ENCODE assay signal across 22 cellular contexts in genomic region chr4:162700815-162701361, GRCh38.
DNase-seq lines count a peak whose midpoint lies in the region; ATAC-seq, FAIRE-seq and TF ChIP-seq lines count a peak whose summit lies in the region.
"Had no signal": no experiment of that assay in that cellular context is flagged by ENCODE, and none has a peak within 500 bp of the region (broad histone marks: within the 10 kb centered on the region; RNA-seq: fewer than 3 reads in every experiment).

No MANE protein-coding gene starts in this region.

- H3K9me3 ChIP-seq in H1 (ENCODE audit: insufficient read depth in 2 of 2, low read depth in 1 of 2, low read length in 1 of 2), result no peaks in the 10 kb centered on the region
- H3K9me3 ChIP-seq: Peyer's patch had no signal

- TF ChIP-seq RAD21 in H1 (IDR thresholded peaks at IDR 0.05 in 1 of 2, conservative IDR thresholded peaks at IDR 0.05 in 1 of 2; ENCODE audit: low read depth in 2 of 2, low read length in 2 of 2), result no peak

- H3K23ac ChIP-seq in H1 (ENCODE audit: insufficient read length), result no peak overlapping the region

- H3K79me2 ChIP-seq in H1 (ENCODE audit: control insufficient read depth in 1 of 2, insufficient read depth in 2 of 2, low read length in 2 of 2), result no peaks in the 10 kb centered on the region

- no peak overlapping the region for H3K4ac ChIP-seq in H1 (replicated peaks; ENCODE audit: insufficient read length, low read depth, low read length)

- TF ChIP-seq EP300 in H1 (IDR thresholded peaks at IDR 0.05; ENCODE audit: borderline replicate concordance in 1 of 2, low read depth in 2 of 2, low read length in 2 of 2), result no peak

- no peaks in the 10 kb centered on the region for H3K4me1 ChIP-seq in H1 (replicated peaks in 1 of 4; ENCODE audit: control insufficient read depth in 3 of 4, insufficient read depth in 4 of 4, low read length in 3 of 4)
- H3K4me1 ChIP-seq: Peyer's patch had no signal

- H2AK5ac ChIP-seq in H1 (ENCODE audit: low read depth, low read length), result no peak overlapping the region

- H2BK15ac ChIP-seq in H1 (ENCODE audit: low read length), result no peak overlapping the region

- CTCF ChIA-PET in H1 (lab: Charles Lee; ENCODE audit: partially characterized antibody), result no interaction called here

- no peak overlapping the region for H4K5ac ChIP-seq in H1 (ENCODE audit: insufficient read length, low read depth, low read length)

- no peak overlapping the region for H3K18ac ChIP-seq in H1 (ENCODE audit: extremely low read depth, low read length)

- H3K23me2 ChIP-seq in H1 (ENCODE audit: low read depth, low read length), result no peaks in the 10 kb centered on the region

- H3K14ac ChIP-seq in H1 (ENCODE audit: insufficient read length), result no peak overlapping the region

- 0 out of 2 replicates have a peak overlapping the region, but pooled peaks have one; percentile 0 for H2AFZ ChIP-seq in H1 (ENCODE audit: low read length)

- in situ Hi-C loops in G401 (cut with HindIII; ENCODE audit: low sequenced_read_pairs), result no loop called here

- H2BK120ac ChIP-seq in H1 (replicated peaks; ENCODE audit: low read depth, low read length), result no peak overlapping the region

- no peaks in the 10 kb centered on the region for H3K79me1 ChIP-seq in H1 (ENCODE audit: low read depth, low read length)

- no peak for FAIRE-seq in H1 (lab: Jason Lieb, UNC)
- FAIRE-seq: H54, TTC549 had no signal

- H3K27ac ChIP-seq in H1 (ENCODE audit: low read depth, low read length) (no peak overlapping the region), coronary artery (no peak overlapping the region)
- H3K27ac ChIP-seq: heart right ventricle, Peyer's patch had no signal

- TF ChIP-seq CTCF in H1 (IDR thresholded peaks at IDR 0.05; ENCODE audit: control extremely low read depth in 1 of 3, insufficient read depth in 1 of 3, low read depth in 1 of 3, low read length in 3 of 3), result no peak
- TF ChIP-seq CTCF in coronary artery (IDR thresholded peaks at IDR 0.05), result no peak

- no peak overlapping the region for H2BK12ac ChIP-seq in H1 (ENCODE audit: low read depth, low read length)

- peak; percentile 43 for ATAC-seq in GM18858 (IDR thresholded peaks at IDR 0.05; ENCODE audit: unreplicated experiment)
- ATAC-seq in GM21447 (IDR thresholded peaks at IDR 0.05; ENCODE audit: unreplicated experiment), result peak; percentile 48
- ATAC-seq in HG03045 (IDR thresholded peaks at IDR 0.05; ENCODE audit: unreplicated experiment), result peak; percentile 68
- ATAC-seq: heart right ventricle, natural killer cell had no signal

- no peak for DNase-seq in H1 (ENCODE audit: low read depth in 1 of 2, low spot score in 2 of 2)
- no peak for DNase-seq in G401 (ENCODE audit: low spot score)
- no peak for DNase-seq in coronary artery (ENCODE audit: low spot score)
- DNase-seq in NCI-H748 treated with DMSO at 0.1 percent for 48 hours (lab: John Stamatoyannopoulos, UW), result no peak
- DNase-seq: activated CD4-positive, alpha-beta T cell treated with anti-CD3 and anti-CD28 coated beads, Interleukin-2, amount 50 U/mL, for 1 hour; activated naive CD4-positive, alpha-beta T cell treated with Interleukin-2 at 50 U/mL for 16 hours; anterior cingulate cortex; cerebellar nuclear complex; effector memory CD4-positive, alpha-beta T cell; heart right ventricle; mammary epithelial cell; natural killer cell; NCI-H1105 treated with DMSO at 0.1 percent for 48 hours; NCI-H2171; NCI-H774; Peyer's patch had no signal

- no peak overlapping the region for H3K9ac ChIP-seq in H1 (replicated peaks in 1 of 4; ENCODE audit: extremely low read depth in 1 of 4, low read depth in 3 of 4, low read length in 3 of 4)

- H3K56ac ChIP-seq in H1 (replicated peaks; ENCODE audit: insufficient read length, low read depth, low read length), result no peak overlapping the region

- H3K36me3 ChIP-seq in H1 (ENCODE audit: control insufficient read depth in 2 of 4, insufficient read depth in 4 of 4, low read length in 3 of 4), result no peaks in the 10 kb centered on the region
- H3K36me3 ChIP-seq: heart right ventricle, Peyer's patch had no signal

- POLR2A ChIA-PET in H1 (lab: Charles Lee; ENCODE audit: partially characterized antibody), result no interaction called here

- H4K91ac ChIP-seq in H1 (replicated peaks; ENCODE audit: insufficient read length, low read length), result no peak overlapping the region

- H2BK20ac ChIP-seq in H1 (ENCODE audit: low read length), result no peak overlapping the region

- H3K4me3 ChIP-seq in H1 (ENCODE audit: extremely low read depth in 1 of 4, insufficient read depth in 2 of 4, low read depth in 3 of 4, low read length in 4 of 4) (no peak overlapping the region), coronary artery (no peak overlapping the region)
- H3K4me3 ChIP-seq: heart right ventricle, Peyer's patch, smooth muscle cell had no signal

- WGBS in H1 (ENCODE audit: extremely low coverage in 1 of 2, insufficient coverage in 1 of 2, insufficient read length in 1 of 2, insufficient replicate concordance in 2 of 2, low coverage in 1 of 2, low lambda C conversion rate in 2 of 2, missing lambda C conversion rate in 1 of 2), 2 experiments, result 89% methylated on average over 3 of the region's 3 CpGs; no CpG with 5 or more reads in 1 of the 2 experiments

- H3K4me2 ChIP-seq in H1 (ENCODE audit: insufficient read depth in 1 of 2, low read depth in 2 of 2, low read length in 2 of 2), result no peak overlapping the region
- H3K4me2 ChIP-seq: smooth muscle cell had no signal

- no peaks in the 10 kb centered on the region for H4K20me1 ChIP-seq in H1 (replicated peaks in 1 of 2; ENCODE audit: control insufficient read depth in 1 of 2, insufficient read depth in 2 of 2, low read length in 2 of 2)

- TF ChIP-seq POLR2A in H1 (IDR thresholded peaks at IDR 0.05; ENCODE audit: control extremely low read depth in 1 of 2, low read depth in 2 of 2, low read length in 2 of 2), result no peak

- no peaks in the 10 kb centered on the region for H3K27me3 ChIP-seq in H1 (replicated peaks in 1 of 4; ENCODE audit: control insufficient read depth in 3 of 4, extremely low read depth in 1 of 4, insufficient read depth in 3 of 4, low read length in 3 of 4)
- H3K27me3 ChIP-seq: heart right ventricle, Peyer's patch had no signal

- no peak overlapping the region for H4K8ac ChIP-seq in H1 (ENCODE audit: extremely low read depth, insufficient read depth, low read length)

- H2BK5ac ChIP-seq in H1 (ENCODE audit: low read depth, low read length), result no peak overlapping the region

TF ChIP-seq in H1, 55 proteins besides CTCF, POLR2A, EP300 and RAD21:
- TF ChIP-seq ASH2L (IDR thresholded peaks at IDR 0.05; ENCODE audit: low read length) (no peak), SAP30 (IDR thresholded peaks at IDR 0.05; ENCODE audit: insufficient read depth, insufficient replicate concordance, low read length) (no peak), JUN (IDR thresholded peaks at IDR 0.05; ENCODE audit: low read depth, low read length) (no peak), CTBP2 (IDR thresholded peaks at IDR 0.05; ENCODE audit: borderline replicate concordance, insufficient read depth, insufficient read length, low read length) (no peak), EGR1 (IDR thresholded peaks at IDR 0.05; ENCODE audit: borderline replicate concordance, low read depth, low read length) (no peak), TEAD4 (IDR thresholded peaks at IDR 0.05; ENCODE audit: low read depth, low read length) (no peak), ZNF274 (IDR thresholded peaks at IDR 0.05; ENCODE audit: borderline replicate concordance, extremely low read depth, low read length) (no peak), PHF8 (conservative IDR thresholded peaks at IDR 0.05; ENCODE audit: low read depth, low read length) (no peak), JUND (IDR thresholded peaks at IDR 0.05; ENCODE audit: low read length) (no peak), POU5F1 (IDR thresholded peaks at IDR 0.05; ENCODE audit: low read depth, low read length) (no peak), USF2 (IDR thresholded peaks at IDR 0.05; ENCODE audit: low read length) (no peak), BACH1 (IDR thresholded peaks at IDR 0.05; ENCODE audit: low read length) (no peak), RBBP5 (IDR thresholded peaks at IDR 0.05; ENCODE audit: borderline replicate concordance, low read depth, low read length) (no peak), RFX5 (IDR thresholded peaks at IDR 0.05; ENCODE audit: borderline replicate concordance, low read depth, low read length) (no peak), SP2 (IDR thresholded peaks at IDR 0.05; ENCODE audit: low read length) (no peak)
